1 cellular context compared by ENCODE assay signal in genomic region chr12:121376754-121377697, GRCh38.
TF ChIP-seq lines count a peak whose summit lies in the region.

No MANE protein-coding gene starts in this region.

TF ChIP-seq in SK-N-SH, 30 proteins besides CTCF, POLR2A, EP300 and RAD21 (continued from another document):
- TF ChIP-seq RCOR1 (IDR thresholded peaks at IDR 0.05; ENCODE audit: low read length) = no peak
- no peak for TF ChIP-seq RFX5 (IDR thresholded peaks at IDR 0.05; ENCODE audit: low read length)
- no peak for TF ChIP-seq RXRA (IDR thresholded peaks at IDR 0.05; ENCODE audit: borderline replicate concordance, low read depth)
- no peak for TF ChIP-seq YY1 (IDR thresholded peaks at IDR 0.05; ENCODE audit: low read depth)
